In genomic region chr9:6109986-6110385, GRCh38 we compare ENCODE assay signal across 1 cellular context.
TF ChIP-seq lines count a peak whose summit lies in the region.

No MANE protein-coding gene starts in this region.

TF ChIP-seq in SK-N-SH treated with all-trans-retinoic acid at 6 μM for 48 hours, 23 proteins besides CTCF, POLR2A, EP300 and RAD21 (continued from another document):
- no peak for TF ChIP-seq TSHZ2 (CRISPR knock-in tag; IDR thresholded peaks at IDR 0.05)
- TF ChIP-seq ZNF70 (CRISPR knock-in tag; IDR thresholded peaks at IDR 0.05) = no peak
- no peak for TF ChIP-seq PPARA (CRISPR knock-in tag; IDR thresholded peaks at IDR 0.05; ENCODE audit: borderline replicate concordance)
- no peak for TF ChIP-seq SNAI2 (CRISPR knock-in tag; IDR thresholded peaks at IDR 0.05)
- no peak for TF ChIP-seq OSR1 (CRISPR knock-in tag; IDR thresholded peaks at IDR 0.05)
- no peak for TF ChIP-seq GLIS3 (CRISPR knock-in tag; IDR thresholded peaks at IDR 0.05)
- TF ChIP-seq ZNF565 (CRISPR knock-in tag; conservative IDR thresholded peaks at IDR 0.05; ENCODE audit: low read depth) = no peak
- TF ChIP-seq, protein P1, sequence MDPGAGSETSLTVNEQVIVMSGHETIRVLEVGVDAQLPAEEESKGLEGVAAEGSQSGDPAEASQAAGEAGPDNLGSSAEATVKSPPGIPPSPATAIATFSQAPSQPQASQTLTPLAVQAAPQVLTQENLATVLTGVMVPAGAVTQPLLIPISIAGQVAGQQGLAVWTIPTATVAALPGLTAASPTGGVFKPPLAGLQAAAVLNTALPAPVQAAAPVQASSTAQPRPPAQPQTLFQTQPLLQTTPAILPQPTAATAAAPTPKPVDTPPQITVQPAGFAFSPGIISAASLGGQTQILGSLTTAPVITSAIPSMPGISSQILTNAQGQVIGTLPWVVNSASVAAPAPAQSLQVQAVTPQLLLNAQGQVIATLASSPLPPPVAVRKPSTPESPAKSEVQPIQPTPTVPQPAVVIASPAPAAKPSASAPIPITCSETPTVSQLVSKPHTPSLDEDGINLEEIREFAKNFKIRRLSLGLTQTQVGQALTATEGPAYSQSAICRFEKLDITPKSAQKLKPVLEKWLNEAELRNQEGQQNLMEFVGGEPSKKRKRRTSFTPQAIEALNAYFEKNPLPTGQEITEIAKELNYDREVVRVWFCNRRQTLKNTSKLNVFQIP (CRISPR knock-in tag; IDR thresholded peaks at IDR 0.05; ENCODE audit: borderline replicate concordance, low read depth) = no peak
TF ChIP-seq in SK-N-SH treated with all-trans-retinoic acid at 6 μM for 48 hours: peak in this region for 0.
